ENCODE assay signal across 17 cellular contexts in the genomic region with DNA sequence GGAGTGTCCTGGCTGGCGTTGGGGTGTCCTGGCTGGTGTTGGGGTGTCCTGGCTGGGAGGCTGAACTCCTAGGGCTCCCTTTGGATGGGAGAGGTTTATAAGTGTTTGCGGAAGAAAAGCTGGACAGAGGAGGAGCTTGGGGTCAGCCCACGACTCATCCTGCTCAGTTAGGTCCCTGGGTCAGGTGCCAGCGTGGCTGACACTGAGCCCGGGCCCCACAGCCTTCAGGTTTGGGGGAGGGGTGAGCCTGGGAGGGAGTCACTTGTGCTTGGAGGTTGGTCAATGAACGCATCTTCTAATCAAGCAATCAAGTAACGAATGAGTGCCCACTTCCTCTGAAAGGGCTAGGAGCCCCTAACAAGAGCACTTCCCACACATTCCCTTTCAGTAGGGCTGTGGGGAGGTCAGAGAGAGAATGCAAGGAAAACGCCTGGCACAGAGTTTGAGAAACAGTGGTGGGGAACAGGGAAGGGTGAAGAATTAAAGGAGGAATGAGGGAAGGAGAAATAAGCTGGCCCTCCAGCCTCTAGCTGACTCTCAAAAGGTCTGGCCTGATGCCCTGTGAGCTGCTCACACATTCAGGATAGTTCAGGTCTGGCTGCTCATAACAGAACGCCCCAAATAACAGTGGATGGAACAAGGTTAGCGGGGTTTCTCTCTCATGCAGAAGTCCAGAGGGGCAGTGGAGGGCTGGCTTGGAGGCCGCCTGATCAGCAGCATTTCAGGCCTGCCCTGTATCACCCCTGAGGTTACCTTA. TPM values are rescaled to one million over a fixed set of nuclear protein-coding genes. Genes with fewer than 3 reads are reported as not detected.
DNase-seq lines count a peak whose midpoint lies in the region; TF ChIP-seq lines count a peak whose summit lies in the region.
"Had no signal": no experiment of that assay in that cellular context is flagged by ENCODE, and none has a peak within 500 bp of the region (broad histone marks: within the 10 kb centered on the region; RNA-seq: fewer than 3 reads in every experiment).

No MANE protein-coding gene starts in this region.

- H3K27me3 ChIP-seq in WERI-Rb-1 (ENCODE audit: insufficient read depth, low read depth, severe bottlenecking) (no peaks in the 10 kb centered on the region), colonic mucosa (no peaks in the 10 kb centered on the region), stomach (peaks cover 0 to 58% (median 0%) of the 10 kb centered on the region in 3 donors), A673 (replicated peaks; ENCODE audit: insufficient read depth, low read depth, low read length, poor library complexity) (no peaks in the 10 kb centered on the region)

- POLR2A ChIA-PET in A673 (lab: Charles Lee; ENCODE audit: low non-redundant PET) = no interaction called here

- H3K9ac ChIP-seq in colonic mucosa (ENCODE audit: low read depth in 2 of 2, low read length in 2 of 2) = no peak overlapping the region

- H3K4me1 ChIP-seq in colonic mucosa (no peaks in the 10 kb centered on the region), stomach (peaks cover 0 to 24% (median 12%) of the 10 kb centered on the region in 4 donors), A673 (ENCODE audit: insufficient read depth, low read length, poor library complexity, severe bottlenecking) (no peaks in the 10 kb centered on the region)
- H3K4me1 ChIP-seq: upper lobe of right lung had no signal

- no peak for TF ChIP-seq EP300 in stomach (IDR thresholded peaks at IDR 0.05)

- TF ChIP-seq POLR2A in stomach (IDR thresholded peaks at IDR 0.05) = no peak

- intact Hi-C loops in colonic mucosa (cut with DNase I) = no loop called here
- intact Hi-C loops in stomach (cut with DNase I; ENCODE audit: low total_unique reads) = no loop called here
- intact Hi-C loops in A673 (cut with micrococcal nuclease; ENCODE audit: unreplicated experiment) = no loop called here

- H3K36me3 ChIP-seq in WERI-Rb-1 (no peaks in the 10 kb centered on the region), colonic mucosa (no peaks in the 10 kb centered on the region), stomach (no peaks in the 10 kb centered on the region), A673 (ENCODE audit: insufficient read depth, low read length, poor library complexity, severe bottlenecking) (no peaks in the 10 kb centered on the region)
- H3K36me3 ChIP-seq: upper lobe of right lung had no signal

- peak overlapping the region; percentile 52 for H3K4me3 ChIP-seq in WERI-Rb-1 (ENCODE audit: low read depth, low read length)
- no peak overlapping the region for H3K4me3 ChIP-seq in colonic mucosa
- H3K4me3 ChIP-seq in stomach = no peak overlapping the region
- H3K4me3 ChIP-seq in A673 (ENCODE audit: low read depth, low read length, poor library complexity, severe bottlenecking) = no peak overlapping the region
- H3K4me3 ChIP-seq: upper lobe of right lung had no signal

- peak; percentile 46 for DNase-seq in NCI-H2196 (lab: John Stamatoyannopoulos, UW; ENCODE audit: unreplicated experiment)
- DNase-seq in NCI-H2196 treated with DMSO at 0.1 percent for 48 hours (lab: John Stamatoyannopoulos, UW; ENCODE audit: unreplicated experiment) = no peak
- no peak for DNase-seq in WERI-Rb-1
- peak; percentile 16 for DNase-seq in inferior parietal cortex (ENCODE audit: extremely low spot score)
- no peak for DNase-seq in colonic mucosa
- no peak for DNase-seq in stomach
- no peak for DNase-seq in A673 (ENCODE audit: low spot score)
- DNase-seq: ACHN; activated CD8-positive, alpha-beta memory T cell treated with anti-CD3 and anti-CD28 coated beads, Interleukin-2, amount 50 U/mL, for 4 hours; activated naive CD4-positive, alpha-beta T cell treated with anti-CD3 and anti-CD28 coated beads, Interleukin-2, amount 50 U/mL, for 16 hours; CD8-positive, alpha-beta T cell; MV-4-11; naive B cell; stimulated activated CD4-positive, alpha-beta T cell treated with anti-CD3 and anti-CD28 coated beads, Interleukin-2, amount 100 ng/mL, for 24 hours; stimulated activated CD8-positive, alpha-beta memory T cell treated with anti-CD3 and anti-CD28 coated beads, Interleukin-4, amount 100 ng/mL, for 48 hours; upper lobe of right lung had no signal

- TF ChIP-seq CTCF in WERI-Rb-1 (IDR thresholded peaks at IDR 0.05; ENCODE audit: low read depth, low read length) = no peak
- TF ChIP-seq CTCF in colonic mucosa (IDR thresholded peaks at IDR 0.05) = no peak
- TF ChIP-seq CTCF in stomach (IDR thresholded peaks at IDR 0.05) = no peak
- no peak for TF ChIP-seq CTCF in A673 (conservative IDR thresholded peaks at IDR 0.05; ENCODE audit: low read depth, low read length)

- WGBS in stomach, 5 donors = 49 to 60% (median 56%) methylated on average over 10 to 11 of the region's 11 CpGs

- CTCF ChIA-PET in A673 (lab: Charles Lee) = no interaction called here

- H3K9me3 ChIP-seq in WERI-Rb-1 (ENCODE audit: severe bottlenecking) = no peaks in the 10 kb centered on the region
- H3K9me3 ChIP-seq in colonic mucosa = no peaks in the 10 kb centered on the region
- no peaks in the 10 kb centered on the region for H3K9me3 ChIP-seq in stomach
- no peaks in the 10 kb centered on the region for H3K9me3 ChIP-seq in A673 (ENCODE audit: low read depth, low read length, poor library complexity, severe bottlenecking)
- H3K9me3 ChIP-seq: upper lobe of right lung had no signal

- no TSS peak for BruUV-seq in A673 (replicated peaks; lab: Mats Ljungman, UMichigan)

- H3K27ac ChIP-seq in WERI-Rb-1 (peak overlapping the region; percentile 62), temporal lobe (ENCODE audit: low read depth, low read length) (peak overlapping the region; percentile 91), colonic mucosa (no peak overlapping the region), stomach (no peak overlapping the region), A673 (ENCODE audit: low read depth, low read length, poor library complexity, severe bottlenecking) (no peak overlapping the region)
- H3K27ac ChIP-seq: upper lobe of right lung had no signal

RNA-seq across cellular contexts. Expression of a gene that starts 0.7 kb away (rescaled TPM):
- total RNA-seq in temporal lobe (3.0 TPM), colonic mucosa (1 to 10 TPM; 1.5 to 2.3 TPM), stomach (1 to 10 TPM in 3 of 5 donors, not detected in 2; 1.3 to 2.4 (median 1.6) TPM), A673 (2021) (0.24 and 0.45 TPM in 2 replicates)
- 1 to 10 TPM; 3.1 to 4.4 (median 3.9) TPM for polyA plus RNA-seq in stomach
- total RNA-seq: CD8-positive, alpha-beta T cell had no signal

RNA-seq across cellular contexts. Expression of a gene that starts 23.6 kb away (rescaled TPM):
- total RNA-seq in temporal lobe = 0.98 TPM
- 10 to 100 TPM; 27.4 to 63.4 TPM for total RNA-seq in colonic mucosa
- total RNA-seq in stomach = 100 to 1,000 TPM in 1 of 5 donors, 10 to 100 TPM in 4; 18.4 to 370 (median 62.2) TPM
- polyA plus RNA-seq in stomach = 10 to 100 TPM in 2 of 3 donors, 1 to 10 TPM in 1; 6.0 to 22.3 (median 14.5) TPM
- total RNA-seq in A673 (2021) = 1.4 and 1.6 TPM in 2 replicates

Comparison
In these comparisons a context has a peak if more than half of its experiments do, and no peak if none do; other contexts are left out.
1. DNase-seq: peak in NCI-H2196 (single experiment) and inferior parietal cortex (single experiment); none in NCI-H2196 treated with DMSO at 0.1 percent for 48 hours (single experiment), WERI-Rb-1 (single experiment), colonic mucosa (single experiment), stomach (single experiment) and A673 (single experiment).
2. H3K27ac ChIP-seq: peak in WERI-Rb-1 (single experiment) and temporal lobe (single experiment); none in colonic mucosa (single experiment), stomach (0 of 5) and A673 (single experiment).